Comparison of ENCODE assay signal across 1 cellular context in the genomic region with DNA sequence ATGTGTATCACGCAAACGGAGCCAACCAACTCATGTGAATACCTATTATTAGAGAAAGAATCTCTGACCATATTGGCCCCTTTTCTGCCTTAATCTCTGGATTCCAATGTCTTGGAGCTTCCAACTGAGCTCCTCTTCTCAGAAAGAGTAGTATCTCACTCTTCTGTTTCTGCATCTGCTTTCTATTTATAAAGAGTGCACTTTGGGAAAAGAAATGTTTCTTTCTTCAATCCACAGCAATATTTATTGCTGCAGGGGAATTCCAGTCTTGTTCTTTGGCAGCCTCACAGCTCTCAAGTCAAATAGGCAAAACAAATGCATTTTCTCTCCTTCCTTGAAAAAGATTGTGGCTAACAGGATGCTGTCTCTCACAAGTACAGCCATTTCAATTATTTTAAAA.
TF ChIP-seq lines count a peak whose summit lies in the region.

No MANE protein-coding gene starts in this region.

TF ChIP-seq in H1, 55 proteins besides CTCF, POLR2A, EP300 and RAD21:
- TF ChIP-seq FOSL1 (IDR thresholded peaks at IDR 0.05; ENCODE audit: insufficient read depth, low read depth, low read length), result no peak
- no peak for TF ChIP-seq ASH2L (IDR thresholded peaks at IDR 0.05; ENCODE audit: low read length)
- TF ChIP-seq ZNF274 (IDR thresholded peaks at IDR 0.05; ENCODE audit: borderline replicate concordance, extremely low read depth, low read length), result no peak
- no peak for TF ChIP-seq TAF1 (IDR thresholded peaks at IDR 0.05; ENCODE audit: low read depth, low read length)
- no peak for TF ChIP-seq SIX5 (IDR thresholded peaks at IDR 0.05; ENCODE audit: low read depth, low read length)
- no peak for TF ChIP-seq BCL11A (IDR thresholded peaks at IDR 0.05; ENCODE audit: low read depth in 2 of 2, low read length in 2 of 2)
